13 cellular contexts compared by ENCODE assay signal in genomic region chr21:41967708-41968107, GRCh38. TPM values are rescaled to one million over a fixed set of nuclear protein-coding genes. Genes with fewer than 3 reads are reported as not detected.
A peak's percentile ranks its signal among the peaks of the same experiment; 100 is the strongest.
DNase-seq lines count a peak whose midpoint lies in the region; TF ChIP-seq lines count a peak whose summit lies in the region.
"Had no signal": no experiment of that assay in that cellular context is flagged by ENCODE, and none has a peak within 500 bp of the region (broad histone marks: within the 10 kb centered on the region; RNA-seq: fewer than 3 reads in every experiment).

No MANE protein-coding gene starts in this region.

- no peak for TF ChIP-seq CTCF in chondrocyte (IDR thresholded peaks at IDR 0.05)
- no peak for TF ChIP-seq CTCF in mesothelial cell of epicardium (IDR thresholded peaks at IDR 0.05; ENCODE audit: unreplicated experiment)
- TF ChIP-seq CTCF in type B pancreatic cell (conservative IDR thresholded peaks at IDR 0.05) = no peak
- TF ChIP-seq CTCF in Calu3 (IDR thresholded peaks at IDR 0.05; ENCODE audit: unreplicated experiment) = no peak

- intact Hi-C loops in Calu3 (cut with micrococcal nuclease; ENCODE audit: unreplicated experiment) = no loop called here

- H3K4me3 Mint-ChIP-seq in chondrocyte (ENCODE audit: unreplicated experiment) = no peak overlapping the region
- no peak overlapping the region for H3K4me3 Mint-ChIP-seq in mesothelial cell of epicardium
- H3K4me3 Mint-ChIP-seq in type B pancreatic cell = no peak overlapping the region
- H3K4me3 Mint-ChIP-seq in Calu3 (ENCODE audit: low read depth, unreplicated experiment) = no peak overlapping the region

- no TSS peak for BruUV-seq in Calu3 (replicated peaks; lab: Mats Ljungman, UMichigan)

- H3K27me3 Mint-ChIP-seq in chondrocyte (ENCODE audit: low read depth) (peaks cover 13% of the 10 kb centered on the region), mesothelial cell of epicardium (ENCODE audit: low read depth) (no peaks in the 10 kb centered on the region), type B pancreatic cell (no peaks in the 10 kb centered on the region), Calu3 (ENCODE audit: unreplicated experiment) (peaks cover 20% of the 10 kb centered on the region)

- H3K9me3 Mint-ChIP-seq in chondrocyte (ENCODE audit: low read depth) = no peaks in the 10 kb centered on the region
- no peaks in the 10 kb centered on the region for H3K9me3 Mint-ChIP-seq in mesothelial cell of epicardium
- H3K9me3 Mint-ChIP-seq in type B pancreatic cell = no peaks in the 10 kb centered on the region
- no peaks in the 10 kb centered on the region for H3K9me3 Mint-ChIP-seq in Calu3 (ENCODE audit: low read depth, unreplicated experiment)

- H3K36me3 Mint-ChIP-seq in chondrocyte (ENCODE audit: low read depth) (no peaks in the 10 kb centered on the region), mesothelial cell of epicardium (no peaks in the 10 kb centered on the region), type B pancreatic cell (no peaks in the 10 kb centered on the region), Calu3 (ENCODE audit: insufficient read depth, unreplicated experiment) (no peaks in the 10 kb centered on the region)

- H3K4me1 Mint-ChIP-seq in chondrocyte (ENCODE audit: low read depth) (peaks cover 5% of the 10 kb centered on the region), mesothelial cell of epicardium (peaks cover 28% of the 10 kb centered on the region), type B pancreatic cell (ENCODE audit: unreplicated experiment) (peaks cover 55% of the 10 kb centered on the region), Calu3 (ENCODE audit: low read depth, unreplicated experiment) (no peaks in the 10 kb centered on the region)

- peak; percentile 27 for DNase-seq in activated effector memory CD4-positive, alpha-beta T cell treated with anti-CD3 and anti-CD28 coated beads, Interleukin-2, amount 50 U/mL, for 16 hours
- DNase-seq in activated effector memory CD4-positive, alpha-beta T cell treated with Interleukin-2 at 50 U/mL for 16 hours = no peak
- peak; percentile 68 for DNase-seq in chondrocyte (ENCODE audit: low spot score)
- no peak for DNase-seq in mesothelial cell of epicardium (ENCODE audit: low spot score in 2 of 2, unreplicated experiment in 2 of 2)
- peak; percentile 56 for DNase-seq in type B pancreatic cell (ENCODE audit: extremely low spot score, unreplicated experiment)
- no peak for DNase-seq in Calu3
- DNase-seq in NCI-H526 (lab: John Stamatoyannopoulos, UW) = no peak
- DNase-seq: AML-193, Caco-2, DMS53, IMR-90, Kasumi-1, NCI-H446 treated with DMSO at 0.1 percent for 48 hours had no signal

- no peak overlapping the region for H3K27ac Mint-ChIP-seq in chondrocyte (ENCODE audit: unreplicated experiment)
- peak overlapping the region; percentile 44 for H3K27ac Mint-ChIP-seq in mesothelial cell of epicardium
- peak overlapping the region; percentile 81 for H3K27ac Mint-ChIP-seq in type B pancreatic cell
- H3K27ac Mint-ChIP-seq in Calu3 (ENCODE audit: unreplicated experiment) = no peak overlapping the region

- CTCF ChIA-PET in Calu3 (lab: Charles Lee) = no interaction called here

RNA-seq across cellular contexts. Expression of gene C2CD2, which starts 13.9 kb away (rescaled TPM):
- total RNA-seq in chondrocyte (8.9 to 18.2 TPM (median 18.1 TPM) in 3 replicates), mesothelial cell of epicardium (29.7 to 31.6 TPM (median 31.1 TPM) in 3 replicates), type B pancreatic cell (ENCODE audit: low replicate concordance) (20.5 and 32.3 TPM in 2 replicates), Calu3 (2022) (13.6 and 15.8 TPM in 2 replicates)

RNA-seq across cellular contexts. Expression of gene ZBTB21, which starts 42.5 kb away (rescaled TPM):
- total RNA-seq in chondrocyte = 18.0 to 21.2 TPM (median 18.6 TPM) in 3 replicates
- total RNA-seq in mesothelial cell of epicardium = 15.5 to 17.7 TPM (median 17.4 TPM) in 3 replicates
- 19.9 and 23.4 TPM in 2 replicates for total RNA-seq in type B pancreatic cell (ENCODE audit: low replicate concordance)
- total RNA-seq in Calu3 (2022) = 14.5 and 17.3 TPM in 2 replicates

Comparison
In these comparisons a context has a peak if more than half of its experiments do, and no peak if none do; other contexts are left out.
1. DNase-seq: peak in activated effector memory CD4-positive, alpha-beta T cell treated with anti-CD3 and anti-CD28 coated beads, Interleukin-2, amount 50 U/mL, for 16 hours (single experiment), chondrocyte (single experiment) and type B pancreatic cell (single experiment); none in activated effector memory CD4-positive, alpha-beta T cell treated with Interleukin-2 at 50 U/mL for 16 hours (single experiment), mesothelial cell of epicardium (0 of 2), Calu3 (single experiment) and NCI-H526 (0 of 2).
2. H3K27ac Mint-ChIP-seq: peak in mesothelial cell of epicardium (single experiment) and type B pancreatic cell (single experiment); none in chondrocyte (single experiment) and Calu3 (single experiment).